22 cellular contexts compared by ENCODE assay signal in the genomic region with DNA sequence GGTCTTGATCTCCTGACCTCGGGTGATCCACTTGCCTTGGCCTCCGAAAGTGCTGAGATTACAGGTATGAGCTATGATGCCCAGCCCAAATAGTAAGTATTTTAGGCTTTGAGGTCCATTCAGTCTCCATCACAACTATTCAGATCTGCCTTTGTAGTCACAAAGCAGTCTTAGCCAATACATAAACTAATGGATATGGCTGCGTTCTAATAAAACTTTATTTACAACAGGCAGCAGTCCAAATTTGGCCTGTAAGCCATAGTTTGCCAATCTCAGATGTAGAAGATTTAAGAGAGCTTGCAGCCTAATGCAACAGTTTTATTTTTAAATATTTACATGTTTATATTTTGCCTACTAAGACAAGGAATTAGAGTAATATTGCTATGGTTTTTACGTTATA.
DNase-seq lines count a peak whose midpoint lies in the region; ATAC-seq, FAIRE-seq and TF ChIP-seq lines count a peak whose summit lies in the region.
"Had no signal": no experiment of that assay in that cellular context is flagged by ENCODE, and none has a peak within 500 bp of the region (broad histone marks: within the 10 kb centered on the region; RNA-seq: fewer than 3 reads in every experiment).

No MANE protein-coding gene starts in this region.

- intact Hi-C loops in K562 (cut with micrococcal nuclease), result no loop called here

- H2BK15ac ChIP-seq in H9 (ENCODE audit: low read depth, low read length), result no peak overlapping the region

- WGBS in H9 (ENCODE audit: extremely low coverage, insufficient read length, low lambda C conversion rate), result no CpG with 5 or more reads among the region's 4 CpGs
- WGBS in K562 (ENCODE audit: insufficient coverage, low coverage, missing lambda C conversion rate), result 6% methylated on average over 4 of the region's 4 CpGs
- WGBS in small intestine, 3 donors, result 86 to 95% (median 95%) methylated on average over 4 of the region's 4 CpGs

- no peak overlapping the region for H2BK120ac ChIP-seq in H9 (ENCODE audit: low read depth, low read length, poor library complexity, severe bottlenecking)

- no peak for FAIRE-seq in K562 (lab: Jason Lieb, UNC)
- no peak for FAIRE-seq in small intestine (lab: Jason Lieb, UNC)
- FAIRE-seq: A204.1, G401.6, GM12892, GM18507 had no signal

- H3K23me2 ChIP-seq in H9 (ENCODE audit: insufficient read length, low read depth, low read length, poor library complexity, severe bottlenecking), result no peaks in the 10 kb centered on the region

- no peak for TF ChIP-seq POLR2A in K562 (conservative IDR thresholded peaks at IDR 0.05)

- no peak overlapping the region for H2BK12ac ChIP-seq in H9 (ENCODE audit: insufficient read length, low read depth, low read length)

- H3K4me1 Mint-ChIP-seq in H9, result peaks cover 6 to 9% of the 10 kb centered on the region in 2 experiments

- H3K4me2 ChIP-seq in H9 (ENCODE audit: insufficient read depth, insufficient read length, low read length) (no peak overlapping the region), K562 (ENCODE audit: insufficient read depth, low read length) (no peak overlapping the region)
- H3K4me2 ChIP-seq: BLaER1 had no signal

- in situ Hi-C loops in K562 (cut with MboI), result no loop called here

- H4K20me1 ChIP-seq in H9 (ENCODE audit: control insufficient read depth, insufficient read depth, insufficient read length), result no peaks in the 10 kb centered on the region
- H4K20me1 ChIP-seq in K562 (replicated peaks; ENCODE audit: control insufficient read depth, insufficient read depth, low read length), result no peaks in the 10 kb centered on the region
- H4K20me1 ChIP-seq: BLaER1 had no signal

- H3K9me1 ChIP-seq in K562 (ENCODE audit: control insufficient read depth, insufficient read depth, low read length), result no peaks in the 10 kb centered on the region

- H3K9me3 ChIP-seq in H9 (ENCODE audit: control insufficient read depth, low read depth, low read length) (no peaks in the 10 kb centered on the region), K562 (replicated peaks; ENCODE audit: control insufficient read depth, insufficient read depth, low read depth, low read length) (no peaks in the 10 kb centered on the region), small intestine (ENCODE audit: control insufficient read depth, low read depth) (no peaks in the 10 kb centered on the region)
- H3K9me3 ChIP-seq: BE2C, BLaER1 had no signal

- BruUV-seq in K562 (replicated peaks; lab: Mats Ljungman, UMichigan), result no TSS peak

- no peak overlapping the region for H3K18ac ChIP-seq in H9 (ENCODE audit: insufficient read length, low read depth, low read length)

- H3K9ac ChIP-seq in H9 (ENCODE audit: extremely low read depth, insufficient read length, low read length) (no peak overlapping the region), K562 (ENCODE audit: insufficient read depth in 1 of 2, low read depth in 2 of 2, low read length in 2 of 2) (no peak overlapping the region)
- H3K9ac ChIP-seq: BLaER1 had no signal

- no peak overlapping the region for H3K4ac ChIP-seq in H9 (ENCODE audit: low read depth, low read length)

- no peak overlapping the region for H2BK5ac ChIP-seq in H9 (ENCODE audit: insufficient read length, low read length)

- no peak overlapping the region for H3K4me3 ChIP-seq in K562
- H3K4me3 ChIP-seq in small intestine (ENCODE audit: low read depth in 1 of 2, low read length in 2 of 2), result no peak overlapping the region
- H3K4me3 ChIP-seq: BLaER1 had no signal

- peak overlapping the region; percentile 36 for H3T11ph ChIP-seq in H9 (ENCODE audit: low read length)

- no peak overlapping the region for H4K5ac ChIP-seq in H9 (ENCODE audit: insufficient read length, low read depth, low read length)

- no peaks in the 10 kb centered on the region for H3K79me1 ChIP-seq in H9 (ENCODE audit: insufficient read depth, low read depth, low read length, poor library complexity, severe bottlenecking)

- H3K4me1 ChIP-seq in H9 (ENCODE audit: insufficient read depth, low read length) (no peaks in the 10 kb centered on the region), K562 (replicated peaks in 1 of 2; ENCODE audit: control insufficient read depth in 2 of 2, insufficient read depth in 2 of 2, low read length in 2 of 2) (no peaks in the 10 kb centered on the region; a peak in 1 of 5 replicates), small intestine (ENCODE audit: control insufficient read depth in 2 of 2, insufficient read depth in 1 of 2, low read depth in 1 of 2, low read length in 1 of 2) (no peaks in the 10 kb centered on the region)
- H3K4me1 ChIP-seq: BE2C had no signal

- no peak for ATAC-seq in K562

- TF ChIP-seq CTCF in H9 (conservative IDR thresholded peaks at IDR 0.05) (no peak), K562 (IDR thresholded peaks at IDR 0.05 in 2 of 3, conservative IDR thresholded peaks at IDR 0.05 in 1 of 3; ENCODE audit: insufficient read depth in 2 of 3, low read depth in 1 of 3, low read length in 3 of 3) (no peak)

- H3K36me3 ChIP-seq in K562 (ENCODE audit: control insufficient read depth, insufficient read depth, low read length) (no peaks in the 10 kb centered on the region), small intestine (ENCODE audit: control insufficient read depth in 2 of 2, insufficient read depth in 2 of 2, low read length in 2 of 2) (no peaks in the 10 kb centered on the region)
- H3K36me3 ChIP-seq: BE2C, BLaER1 had no signal

- DNase-seq in H9 (no peak), HEK293T (ENCODE audit: extremely low spot score) (no peak), K562 (ENCODE audit: extremely low read depth in 1 of 4, low spot score in 3 of 4) (no peak), small intestine (no peak)
- no peak for DNase-seq in stimulated activated CD4-positive, alpha-beta T cell treated with anti-CD3 and anti-CD28 coated beads, Interleukin-15, amount 100 ng/mL, for 24 hours
- DNase-seq: 8988T; ACHN; BE2C; C1 segment of cervical spinal cord; CD4-positive, alpha-beta memory T cell; CD4-positive, CD25-positive, alpha-beta regulatory T cell; CD8-positive, alpha-beta memory T cell; COR-L47; DMS 273 treated with DMSO at 0.1 percent for 48 hours; DMS79 treated with DMSO at 0.1 percent for 48 hours; GF-D8 had no signal

- H2AFZ ChIP-seq in H9 (ENCODE audit: low read length) (no peak overlapping the region), K562 (ENCODE audit: low read depth, low read length) (no peak overlapping the region)

- H3K56ac ChIP-seq in H9 (ENCODE audit: insufficient read length, low read depth, low read length), result no peak overlapping the region

- POLR2A ChIA-PET in HEK293T (lab: Yijun Ruan, JAX), result no interaction called here
- POLR2A ChIA-PET in K562 (lab: Yijun Ruan, JAX), result interaction anchor here (0.8 to 1.4 kb wide), 3 partner anchors 10 to 30 kb away, joined by 3 to 4 read pairs (median 3); no protein-coding TSS in a partner anchor

- no peaks in the 10 kb centered on the region for H3K36me3 Mint-ChIP-seq in H9 (ENCODE audit: insufficient read depth in 1 of 3, low read depth in 3 of 3)
- H3K36me3 Mint-ChIP-seq: CD14-positive monocyte; CD4-positive, alpha-beta memory T cell; CD4-positive, CD25-positive, alpha-beta regulatory T cell; CD8-positive, alpha-beta memory T cell had no signal

- no peaks in the 10 kb centered on the region; a peak in 1 of 5 replicates for H3K9me3 Mint-ChIP-seq in H9
- H3K9me3 Mint-ChIP-seq: CD4-positive, alpha-beta memory T cell; CD8-positive, alpha-beta memory T cell had no signal

- H3K79me2 ChIP-seq in H9 (ENCODE audit: insufficient read depth, low read length) (no peaks in the 10 kb centered on the region), K562 (ENCODE audit: control insufficient read depth, insufficient read depth, low read length) (no peaks in the 10 kb centered on the region)

- no peak for TF ChIP-seq RAD21 in K562 (CRISPR knock-in tag; conservative IDR thresholded peaks at IDR 0.05 in 1 of 2, IDR thresholded peaks at IDR 0.05 in 1 of 2)

- no peaks in the 10 kb centered on the region for H3K27me3 Mint-ChIP-seq in H9 (ENCODE audit: low read depth)

- no peak overlapping the region for H3K14ac ChIP-seq in H9 (ENCODE audit: insufficient read depth, low read length)

- no peak overlapping the region for H3K4me3 Mint-ChIP-seq in H9
- H3K4me3 Mint-ChIP-seq: CD14-positive monocyte; CD4-positive, alpha-beta memory T cell; CD4-positive, CD25-positive, alpha-beta regulatory T cell; CD8-positive, alpha-beta memory T cell had no signal

- no peaks in the 10 kb centered on the region for H3K27me3 ChIP-seq in H9 (ENCODE audit: insufficient read depth, low read length)
- H3K27me3 ChIP-seq in K562 (ENCODE audit: control insufficient read depth in 2 of 2, insufficient read depth in 2 of 2, low read length in 2 of 2), result 0 out of 5 replicates have a peak, but pooled peaks cover 0 to under 1% of the 10 kb centered on the region in 2 experiments
- H3K27me3 ChIP-seq in small intestine (ENCODE audit: control insufficient read depth in 2 of 2, insufficient read depth in 2 of 2, low read length in 2 of 2), result no peaks in the 10 kb centered on the region
- H3K27me3 ChIP-seq: BE2C, BLaER1 had no signal

- H4K8ac ChIP-seq in H9 (replicated peaks; ENCODE audit: insufficient read length, low read depth, low read length), result no peak overlapping the region

- H4K91ac ChIP-seq in H9 (ENCODE audit: insufficient read length, low read depth, low read length), result no peak overlapping the region

- H2AK5ac ChIP-seq in H9 (ENCODE audit: insufficient read length, low read length), result no peak overlapping the region

- TF ChIP-seq EP300 in K562 (IDR thresholded peaks at IDR 0.05; ENCODE audit: low read length), result no peak

- H3K27ac ChIP-seq in H9 (ENCODE audit: insufficient read length, low read depth, low read length) (no peak overlapping the region), K562 (ENCODE audit: extremely low read depth, low read depth, low read length) (no peak overlapping the region), small intestine (ENCODE audit: low read depth in 1 of 2, low read length in 1 of 2) (no peak overlapping the region)
- H3K27ac ChIP-seq: BLaER1 had no signal

- no peak overlapping the region for H3K27ac Mint-ChIP-seq in H9
- H3K27ac Mint-ChIP-seq: CD14-positive monocyte; CD4-positive, alpha-beta memory T cell; CD8-positive, alpha-beta memory T cell had no signal

- no peak overlapping the region for H3K23ac ChIP-seq in H9 (ENCODE audit: insufficient read length, low read depth, low read length)

- CTCF ChIA-PET in HEK293T (lab: Yijun Ruan, JAX) (interaction anchor here (0.7 to 0.8 kb wide), 2 partner anchors 50 to 113 kb away, joined by 3 to 6 read pairs; no protein-coding TSS in a partner anchor), K562 (lab: Yijun Ruan, JAX; ENCODE audit: low intra/inter-chr PET ratio) (no interaction called here)

- no peak overlapping the region for H2BK20ac ChIP-seq in H9 (ENCODE audit: low read depth, low read length, poor library complexity, severe bottlenecking)

TF ChIP-seq in HEK293T, 16 proteins besides CTCF, POLR2A, EP300 and RAD21:
- TF ChIP-seq CTBP1 (IDR thresholded peaks at IDR 0.05; ENCODE audit: borderline replicate concordance), result no peak
- peak; percentile 17; the same call in 1 of the 2 replicates for TF ChIP-seq ZNF384 (IDR thresholded peaks at IDR 0.05)

TF ChIP-seq in K562, 482 proteins besides CTCF, POLR2A, EP300 and RAD21 (continues in another document):
- TF ChIP-seq BCL6 (CRISPR knock-in tag; IDR thresholded peaks at IDR 0.05) (no peak), CC2D1A (IDR thresholded peaks at IDR 0.05) (no peak), PTBP1 (IDR thresholded peaks at IDR 0.05; ENCODE audit: low read depth, low read length) (no peak)
